ENCODE assay signal across 1 cellular context in genomic region chr4:41209187-41209586, GRCh38.
A peak's percentile ranks its signal among the peaks of the same experiment; 100 is the strongest.
TF ChIP-seq lines count a peak whose summit lies in the region.

No MANE protein-coding gene starts in this region.

TF ChIP-seq in H1, 55 proteins besides CTCF, POLR2A, EP300 and RAD21:
- no peak for TF ChIP-seq RNF2 (IDR thresholded peaks at IDR 0.05; ENCODE audit: borderline replicate concordance, low read depth, low read length, missing control alignments, poor library complexity, severe bottlenecking)
- TF ChIP-seq SP1 (IDR thresholded peaks at IDR 0.05; ENCODE audit: low read depth, low read length) = peak; percentile 50; the same call in 1 of the 2 replicates
TF ChIP-seq in H1: peak in this region for 1.
